Comparison of ENCODE assay signal across 10 cellular contexts in the genomic region with DNA sequence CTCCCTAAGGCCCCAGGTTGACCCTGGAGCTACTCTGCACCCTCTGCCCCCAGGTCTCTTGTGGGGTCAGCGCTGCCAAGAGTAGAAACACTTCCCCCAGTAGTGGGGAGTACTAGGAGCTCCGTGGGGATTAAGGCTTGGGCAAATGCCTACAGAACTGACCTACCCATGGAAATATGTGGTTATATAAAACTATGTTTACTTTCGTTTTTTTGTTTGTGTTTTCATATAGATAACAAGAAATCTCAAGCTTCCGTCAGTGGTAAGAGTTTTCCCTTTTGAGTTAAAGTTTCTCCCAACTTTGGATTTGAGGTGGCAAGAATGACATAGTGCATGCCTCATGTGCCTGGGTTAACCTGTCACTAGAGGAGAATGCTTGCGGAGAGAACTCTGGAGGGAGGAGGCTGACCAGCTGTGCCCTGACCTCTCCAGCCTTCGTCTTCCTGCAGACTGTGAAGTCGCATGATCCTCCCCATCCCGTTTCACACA. TPM values are rescaled to one million over a fixed set of nuclear protein-coding genes. Genes with fewer than 3 reads are reported as not detected.
DNase-seq lines count a peak whose midpoint lies in the region; ATAC-seq and TF ChIP-seq lines count a peak whose summit lies in the region.
"Had no signal": no experiment of that assay in that cellular context is flagged by ENCODE, and none has a peak within 500 bp of the region (broad histone marks: within the 10 kb centered on the region; RNA-seq: fewer than 3 reads in every experiment).

No MANE protein-coding gene starts in this region.

- no peak overlapping the region for H3K9ac ChIP-seq in duodenal mucosa (ENCODE audit: low read depth in 1 of 2, low read length in 2 of 2)

- no peaks in the 10 kb centered on the region for H3K9me3 ChIP-seq in duodenal mucosa (ENCODE audit: control insufficient read depth in 1 of 2, low read length in 2 of 2)
- H3K9me3 ChIP-seq in lower lobe of right lung, result no peaks in the 10 kb centered on the region
- H3K9me3 ChIP-seq in thoracic aorta, result no peaks in the 10 kb centered on the region

- H3K4me1 ChIP-seq in duodenal mucosa (ENCODE audit: control insufficient read depth in 1 of 2, insufficient read depth in 2 of 2, low read length in 2 of 2), result peaks cover 43 to 59% of the 10 kb centered on the region in 2 donors
- H3K4me1 ChIP-seq in lower lobe of right lung, result peaks cover 93% of the 10 kb centered on the region
- H3K4me1 ChIP-seq in thoracic aorta (ENCODE audit: control insufficient read depth in 1 of 2, low read depth in 2 of 2), result peaks cover 58 to 76% of the 10 kb centered on the region in 2 donors

- DNase-seq in T-helper 2 cell treated with Interferon-gamma antibody and Interleukin-4, amounts not matched to agents 5 μg/mL and 100 μg/mL, for 36 hours (ENCODE audit: low spot score), result no peak
- DNase-seq in T-helper 2 cell (no peak), lower lobe of right lung (no peak), thoracic aorta (ENCODE audit: low spot score) (no peak), CD14-positive monocyte (ENCODE audit: low spot score) (no peak), GOT3 (lab: John Stamatoyannopoulos, UW) (no peak)
- DNase-seq: activated T-cell treated with anti-CD3 and anti-CD28 coated beads, Interleukin-2, amount 50 U/mL, for 1 hour had no signal

- peaks cover 73% of the 10 kb centered on the region for H3K4me1 Mint-ChIP-seq in T-helper 2 cell treated with Interferon-gamma antibody and Interleukin-4, amounts not matched to agents 5 μg/mL and 100 μg/mL, for 36 hours (ENCODE audit: low read depth)
- H3K4me1 Mint-ChIP-seq in CD14-positive monocyte, result peaks cover 29% of the 10 kb centered on the region

- TF ChIP-seq CTCF in lower lobe of right lung (IDR thresholded peaks at IDR 0.05) (no peak), thoracic aorta (IDR thresholded peaks at IDR 0.05) (no peak), CD14-positive monocyte (IDR thresholded peaks at IDR 0.05) (no peak)

- H3K27ac Mint-ChIP-seq in T-helper 2 cell treated with Interferon-gamma antibody and Interleukin-4, amounts not matched to agents 5 μg/mL and 100 μg/mL, for 36 hours, result peak overlapping the region; percentile 19
- H3K27ac Mint-ChIP-seq in CD14-positive monocyte, result peak overlapping the region in 1 of 7 donors; percentile 48

- intact Hi-C loops in lower lobe of right lung (cut with DNase I) (no loop called here), CD14-positive monocyte (cut with micrococcal nuclease) (no loop called here)

- no peaks in the 10 kb centered on the region for H3K27me3 ChIP-seq in duodenal mucosa (ENCODE audit: control insufficient read depth in 1 of 2, insufficient read depth in 2 of 2, low read length in 2 of 2)
- no peaks in the 10 kb centered on the region for H3K27me3 ChIP-seq in lower lobe of right lung (ENCODE audit: low read depth)
- H3K27me3 ChIP-seq in thoracic aorta (replicated peaks; ENCODE audit: insufficient read depth), result no peaks in the 10 kb centered on the region

- H3K36me3 Mint-ChIP-seq in T-helper 2 cell treated with Interferon-gamma antibody and Interleukin-4, amounts not matched to agents 5 μg/mL and 100 μg/mL, for 36 hours (ENCODE audit: low read depth), result peaks cover 62% of the 10 kb centered on the region
- H3K36me3 Mint-ChIP-seq in CD14-positive monocyte, result peaks cover 77 to 88% of the 10 kb centered on the region in 2 donors

- H3K27ac ChIP-seq in duodenal mucosa (ENCODE audit: low read depth, low read length) (peak overlapping the region; percentile 28), lower lobe of right lung (peak overlapping the region; percentile 87), thoracic aorta (peak overlapping the region; percentile 97 to 98)
- H3K27ac ChIP-seq: 22Rv1 had no signal

- no peaks in the 10 kb centered on the region for H3K9me3 Mint-ChIP-seq in T-helper 2 cell treated with Interferon-gamma antibody and Interleukin-4, amounts not matched to agents 5 μg/mL and 100 μg/mL, for 36 hours
- H3K9me3 Mint-ChIP-seq in CD14-positive monocyte, result peaks cover 0 to 6% (median 0%) of the 10 kb centered on the region in 7 donors

- H3K4me3 ChIP-seq in duodenal mucosa (ENCODE audit: low read depth in 1 of 2, low read length in 2 of 2) (no peak overlapping the region), lower lobe of right lung (no peak overlapping the region), thoracic aorta (peak overlapping the region; percentile 30)

- H3K36me3 ChIP-seq in duodenal mucosa (ENCODE audit: control insufficient read depth in 1 of 2, insufficient read depth in 2 of 2, low read length in 2 of 2), result peaks cover 27 to 66% of the 10 kb centered on the region in 2 donors
- peaks cover 63% of the 10 kb centered on the region for H3K36me3 ChIP-seq in lower lobe of right lung
- H3K36me3 ChIP-seq in thoracic aorta, result peaks cover 9% of the 10 kb centered on the region

- H3K4me3 Mint-ChIP-seq in T-helper 2 cell treated with Interferon-gamma antibody and Interleukin-4, amounts not matched to agents 5 μg/mL and 100 μg/mL, for 36 hours, result no peak overlapping the region
- H3K4me3 Mint-ChIP-seq in CD14-positive monocyte, result no peak overlapping the region

- H3K27me3 Mint-ChIP-seq in T-helper 2 cell treated with Interferon-gamma antibody and Interleukin-4, amounts not matched to agents 5 μg/mL and 100 μg/mL, for 36 hours (ENCODE audit: low read depth), result no peaks in the 10 kb centered on the region
- peaks cover 0 to 2% (median 0%) of the 10 kb centered on the region in 3 donors for H3K27me3 Mint-ChIP-seq in CD14-positive monocyte (ENCODE audit: low read depth in 3 of 3)

- ATAC-seq in lower lobe of right lung (peak; percentile 48 to 70), thoracic aorta (ENCODE audit: insufficient number of reproducible peaks, low FRiP score, low read depth) (no peak), GM19463 (IDR thresholded peaks at IDR 0.05; ENCODE audit: unreplicated experiment) (no peak)

RNA-seq across cellular contexts. Expression of gene MED15, which starts 45.5 kb away (rescaled TPM):
- total RNA-seq in lower lobe of right lung (105 TPM), thoracic aorta (10 to 100 TPM; 78.9 to 98.6 TPM)
- polyA plus RNA-seq in CD14-positive monocyte, result 10 to 100 TPM; 10.0 to 17.8 TPM

RNA-seq across cellular contexts. Expression of gene KLHL22, which starts 57.4 kb away (rescaled TPM):
- total RNA-seq in lower lobe of right lung (24.0 TPM), thoracic aorta (10 to 100 TPM; 24.0 to 41.1 TPM)
- 1 to 10 TPM; 7.8 to 9.2 TPM for polyA plus RNA-seq in CD14-positive monocyte

Comparison
In these comparisons a context has a peak if more than half of its experiments do, and no peak if none do; other contexts are left out.
1. H3K27ac ChIP-seq: peak in every context shown above with its lines; median percentile 98 in thoracic aorta; 87 in lower lobe of right lung; 28 in duodenal mucosa.
2. ATAC-seq: peak in lower lobe of right lung (2 of 2); none in thoracic aorta (single experiment) and GM19463 (single experiment).